8 cellular contexts compared by ENCODE assay signal in genomic region chr14:99480856-99481744, GRCh38. TPM values are rescaled to one million over a fixed set of nuclear protein-coding genes. Genes with fewer than 3 reads are reported as not detected.
A peak's percentile ranks its signal among the peaks of the same experiment; 100 is the strongest.
DNase-seq lines count a peak whose midpoint lies in the region; ATAC-seq and TF ChIP-seq lines count a peak whose summit lies in the region.

Gene CCNK (plus strand): TSS chr14:99481409. CDS start chr14:99492678, 11,269 bp downstream.
Gene SETD3 (minus strand): TSS chr14:99480859. CDS start chr14:99465805, 15,054 bp downstream.

- H3K27me3 ChIP-seq in KMS-11 (ENCODE audit: insufficient read depth, low read depth) (no peaks in the 10 kb centered on the region), Peyer's patch (no peaks in the 10 kb centered on the region), esophagus (ENCODE audit: control insufficient read depth in 1 of 2, insufficient read depth in 2 of 2, low read length in 2 of 2) (no peaks in the 10 kb centered on the region), mucosa of stomach (ENCODE audit: control insufficient read depth, insufficient read depth, low read length) (no peaks in the 10 kb centered on the region)

- H3K4me2 ChIP-seq in KMS-11: peak within 1 kb of the TSS; percentile 94

- WGBS in esophagus, 2 donors: 1% methylated on average over 75 to 92 of the region's 92 CpGs

- peaks cover 15% of the 10 kb centered on the region for H4K20me1 ChIP-seq in KMS-11 (ENCODE audit: insufficient read depth)

- H3K9me3 ChIP-seq in Peyer's patch (no peaks in the 10 kb centered on the region), esophagus (ENCODE audit: control insufficient read depth in 2 of 2, insufficient read depth in 1 of 2, low read depth in 1 of 2, low read length in 1 of 2) (no peaks in the 10 kb centered on the region), mucosa of stomach (ENCODE audit: control insufficient read depth, low read length) (no peaks in the 10 kb centered on the region)

- H3K4me1 ChIP-seq in KMS-11 (ENCODE audit: low read depth, poor library complexity, severe bottlenecking): peaks cover 23% of the 10 kb centered on the region
- H3K4me1 ChIP-seq in Peyer's patch: peaks cover 0 to 34% (median 11%) of the 10 kb centered on the region in 4 donors
- no peaks in the 10 kb centered on the region for H3K4me1 ChIP-seq in esophagus (ENCODE audit: control insufficient read depth in 2 of 2, insufficient read depth in 2 of 2, low read length in 1 of 2)
- peaks cover 15% of the 10 kb centered on the region for H3K4me1 ChIP-seq in mucosa of stomach (ENCODE audit: control insufficient read depth, insufficient read depth, low read length)

- H3K9ac ChIP-seq in KMS-11 (peak within 1 kb of the TSS; percentile 81), mucosa of stomach (ENCODE audit: low read length) (peak within 1 kb of the TSS; percentile 92)

- H3K27ac ChIP-seq in KMS-11 (peak within 1 kb of the TSS; percentile 64), Peyer's patch (peak within 1 kb of the TSS; percentile 94 to 97 (median 97)), esophagus (ENCODE audit: low read depth in 2 of 2, low read length in 1 of 2) (peak within 1 kb of the TSS; percentile 94 to 97)

- no peak for TF ChIP-seq CTCF in KMS-11 (conservative IDR thresholded peaks at IDR 0.05; ENCODE audit: low read depth, low read length)
- TF ChIP-seq CTCF in Peyer's patch (IDR thresholded peaks at IDR 0.05): peak in 1 of 6 experiments; percentile 18

- TF ChIP-seq POLR2A in Peyer's patch (IDR thresholded peaks at IDR 0.05): peak; percentile 93 to 96

- peak; percentile 86 for ATAC-seq in GM21737 (IDR thresholded peaks at IDR 0.05; ENCODE audit: unreplicated experiment)

- H3K4me3 ChIP-seq in KMS-11 (IDR thresholded peaks at IDR 0.05; ENCODE audit: insufficient read depth, low read depth, low read length) (no peak within 1 kb of the TSS), Peyer's patch (peak within 1 kb of the TSS; percentile 89 to 99 (median 96)), esophagus (ENCODE audit: low read depth in 1 of 2, low read length in 2 of 2) (peak within 1 kb of the TSS; percentile 81 to 95), mucosa of stomach (ENCODE audit: low read length) (peak within 1 kb of the TSS; percentile 71)

- peak; percentile 96 for DNase-seq in DMS53 treated with DMSO at 0.1 percent for 48 hours (lab: John Stamatoyannopoulos, UW; ENCODE audit: unreplicated experiment)
- peak; percentile 99 to 100 (median 100) for DNase-seq in Peyer's patch
- DNase-seq in activated T-cell treated with anti-CD3 and anti-CD28 coated beads, Interleukin-2, amount 50 U/mL, for 48 hours: peak; percentile 100
- DNase-seq in stimulated activated CD8-positive, alpha-beta memory T cell treated with anti-CD3 and anti-CD28 coated beads, Interleukin-7, amount 100 ng/mL, for 1 hour (ENCODE audit: low read depth in 2 of 2): peak; percentile 99 to 100

- H2AFZ ChIP-seq in KMS-11 (ENCODE audit: low read depth): peak within 1 kb of the TSS; percentile 62

- H3K36me3 ChIP-seq in KMS-11 (ENCODE audit: insufficient read depth) (no peaks in the 10 kb centered on the region), Peyer's patch (no peaks in the 10 kb centered on the region), esophagus (ENCODE audit: control insufficient read depth in 2 of 2, insufficient read depth in 2 of 2, low read length in 1 of 2) (no peaks in the 10 kb centered on the region), mucosa of stomach (ENCODE audit: control insufficient read depth, insufficient read depth, low read length) (no peaks in the 10 kb centered on the region)

- H3K79me2 ChIP-seq in KMS-11 (ENCODE audit: insufficient read depth, low read depth): peaks cover 83% of the 10 kb centered on the region

RNA-seq across cellular contexts. Expression of gene CCNK, which starts in this region (rescaled TPM):
- 10 to 100 TPM; 25.7 to 61.9 (median 37.0) TPM for total RNA-seq in Peyer's patch
- 10 to 100 TPM; 12.4 to 15.4 TPM for polyA plus RNA-seq in esophagus

RNA-seq across cellular contexts. Expression of gene SETD3, which starts in this region (rescaled TPM):
- total RNA-seq in Peyer's patch: 100 to 1,000 TPM in 1 of 4 donors, 10 to 100 TPM in 3; 61.9 to 120 (median 68.8) TPM
- 10 to 100 TPM; 15.4 to 25.2 TPM for polyA plus RNA-seq in esophagus
